In the genomic region with DNA sequence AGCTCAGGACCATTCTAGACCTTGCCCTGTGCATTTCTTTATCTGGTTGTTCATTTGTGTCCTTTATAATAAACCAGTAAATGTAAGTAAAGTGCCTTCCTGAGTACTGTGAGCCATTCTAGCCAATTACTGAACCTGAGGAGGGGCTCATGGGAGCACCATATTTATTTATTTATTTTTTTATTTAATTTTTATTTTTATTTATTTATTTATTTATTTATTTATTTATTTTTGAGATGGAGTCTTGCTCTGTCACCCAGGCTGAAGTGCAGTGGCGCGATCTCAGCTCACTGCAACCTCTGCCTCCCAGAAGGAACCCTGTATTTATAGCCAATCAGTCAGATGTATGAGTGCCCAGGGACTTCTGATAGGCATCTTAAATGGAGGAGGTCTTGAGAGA, we compare ENCODE assay signal across 3 cellular contexts.
TF ChIP-seq lines count a peak whose summit lies in the region.

No MANE protein-coding gene starts in this region.

TF ChIP-seq in A549, 52 proteins besides CTCF, POLR2A, EP300 and RAD21:
- TF ChIP-seq ZC3H11A (IDR thresholded peaks at IDR 0.05), result peak; percentile 27; the same call in 1 of the 2 replicates

TF ChIP-seq in HEK293, 187 proteins besides CTCF, POLR2A, EP300 and RAD21:
- TF ChIP-seq ZNF623 (tag by site-specific recombination; IDR thresholded peaks at IDR 0.05) (0 out of 2 replicates have a peak, but pooled peaks have one; percentile 13), ZNF394 (tag by site-specific recombination; IDR thresholded peaks at IDR 0.05; ENCODE audit: borderline replicate concordance) (peak; percentile 52; the same call in 1 of the 2 replicates), ZNF426 (tag by site-specific recombination; IDR thresholded peaks at IDR 0.05) (peak; percentile 34)

TF ChIP-seq in WTC11, 78 proteins besides CTCF, POLR2A, EP300 and RAD21:
- TF ChIP-seq HMGA2 (CRISPR knock-in tag; IDR thresholded peaks at IDR 0.05), result peak; percentile 91
